8 cellular contexts compared by ENCODE assay signal in the genomic region with DNA sequence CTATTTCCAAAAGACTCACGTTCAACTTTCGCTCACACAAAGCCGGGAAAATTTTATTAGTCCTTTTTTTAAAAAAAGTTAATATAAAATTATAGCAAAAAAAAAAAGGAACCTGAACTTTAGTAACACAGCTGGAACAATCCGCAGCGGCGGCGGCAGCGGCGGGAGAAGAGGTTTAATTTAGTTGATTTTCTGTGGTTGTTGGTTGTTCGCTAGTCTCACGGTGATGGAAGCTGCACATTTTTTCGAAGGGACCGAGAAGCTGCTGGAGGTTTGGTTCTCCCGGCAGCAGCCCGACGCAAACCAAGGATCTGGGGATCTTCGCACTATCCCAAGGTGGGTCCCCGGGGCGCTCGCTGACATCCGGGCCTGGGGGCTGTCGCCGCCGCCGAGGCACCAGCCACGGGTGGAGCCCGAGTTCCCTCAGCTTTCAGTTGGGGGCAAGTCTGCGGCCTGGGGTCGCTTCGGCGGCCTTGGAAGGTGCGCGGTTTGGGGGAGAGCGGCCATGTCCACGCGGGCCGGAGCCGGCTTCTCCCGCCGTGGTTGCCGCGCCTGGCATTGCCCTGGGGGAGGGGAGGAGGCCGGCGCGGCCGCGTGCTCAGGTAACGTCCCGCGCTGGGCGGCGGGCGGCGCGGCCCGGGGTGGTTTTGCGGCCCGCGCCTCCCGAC. TPM values are rescaled to one million over a fixed set of nuclear protein-coding genes. Genes with fewer than 3 reads are reported as not detected.
DNase-seq lines count a peak whose midpoint lies in the region; ATAC-seq and TF ChIP-seq lines count a peak whose summit lies in the region.

No MANE protein-coding gene starts in this region.

- TF ChIP-seq CTCF in brain microvascular endothelial cell (IDR thresholded peaks at IDR 0.05; ENCODE audit: low read depth, low read length, missing control alignments) (no peak), kidney epithelial cell (IDR thresholded peaks at IDR 0.05; ENCODE audit: insufficient read depth, low read length, poor library complexity, severe bottlenecking) (no peak)

- peak overlapping the region; percentile 96 for H3K4me3 Mint-ChIP-seq in T-helper 17 cell

- H3K27me3 ChIP-seq in brain microvascular endothelial cell (replicated peaks) (no peaks in the 10 kb centered on the region), kidney epithelial cell (ENCODE audit: control insufficient read depth, insufficient read depth, low read length) (no peaks in the 10 kb centered on the region)

- H3K36me3 ChIP-seq in brain microvascular endothelial cell (replicated peaks) (peaks cover 2% of the 10 kb centered on the region), kidney epithelial cell (ENCODE audit: control insufficient read depth, insufficient read depth, low read length) (no peaks in the 10 kb centered on the region)

- peak overlapping the region; percentile 66 for H3K27ac ChIP-seq in brain microvascular endothelial cell

- peak overlapping the region; percentile 94 for H3K27ac Mint-ChIP-seq in T-helper 17 cell

- H3K36me3 Mint-ChIP-seq in T-helper 17 cell (ENCODE audit: low read depth) = no peaks in the 10 kb centered on the region

- H3K4me3 ChIP-seq in brain microvascular endothelial cell (ENCODE audit: low read depth, low read length) (peak overlapping the region; percentile 90), kidney epithelial cell (ENCODE audit: low read depth, low read length) (peak overlapping the region; percentile 95)

- ATAC-seq in HG03064 (IDR thresholded peaks at IDR 0.05; ENCODE audit: low read depth, unreplicated experiment) (peak; percentile 4), T-helper 17 cell (peak; percentile 21)

- DNase-seq in NCI-H748 (lab: John Stamatoyannopoulos, UW; ENCODE audit: unreplicated experiment) (peak; percentile 70), NCI-H748 treated with DMSO at 0.1 percent for 48 hours (lab: John Stamatoyannopoulos, UW) (no peak), T-helper 17 cell (peak; percentile 17 to 27 (median 18)), brain microvascular endothelial cell (no peak), kidney epithelial cell (ENCODE audit: low read depth) (no peak), AML-193 (lab: John Stamatoyannopoulos, UW) (no peak)
- DNase-seq in stimulated activated CD4-positive, alpha-beta T cell treated with anti-CD3 and anti-CD28 coated beads, TNF-alpha, amount 100 ng/mL, for 48 hours (ENCODE audit: low read depth in 3 of 3) = peak in 2 of 3 donors; percentile 13 to 42

- in situ Hi-C loops in brain microvascular endothelial cell (cut with HindIII; ENCODE audit: low pct_ligation_motif_present, low sequenced_read_pairs) = no loop called here

- no peaks in the 10 kb centered on the region for H3K9me3 ChIP-seq in T-helper 17 cell (ENCODE audit: control insufficient read depth, low read length, poor library complexity, severe bottlenecking)

- peaks cover 33% of the 10 kb centered on the region for H3K4me1 Mint-ChIP-seq in T-helper 17 cell

- H3K27me3 Mint-ChIP-seq in T-helper 17 cell = no peaks in the 10 kb centered on the region

RNA-seq across cellular contexts. Expression of gene AMD1, which starts 0.4 kb away (rescaled TPM):
- total RNA-seq in T-helper 17 cell (100 to 1,000 TPM; 101 to 121 TPM), kidney epithelial cell (90.1 and 93.6 TPM in 2 replicates)

RNA-seq across cellular contexts. Expression of gene CDK19, which starts 59.7 kb away (rescaled TPM):
- total RNA-seq in T-helper 17 cell (10 to 100 TPM; 17.1 to 17.7 TPM), kidney epithelial cell (15.1 and 17.6 TPM in 2 replicates)

Comparison
In these comparisons a context has a peak if more than half of its experiments do, and no peak if none do; other contexts are left out.
1. DNase-seq: peak in NCI-H748 (single experiment), T-helper 17 cell (3 of 3) and stimulated activated CD4-positive, alpha-beta T cell treated with anti-CD3 and anti-CD28 coated beads, TNF-alpha, amount 100 ng/mL, for 48 hours (2 of 3); none in NCI-H748 treated with DMSO at 0.1 percent for 48 hours (single experiment), brain microvascular endothelial cell (single experiment), kidney epithelial cell (single experiment) and AML-193 (0 of 2).